Comparison of ENCODE assay signal across 26 cellular contexts in the genomic region with DNA sequence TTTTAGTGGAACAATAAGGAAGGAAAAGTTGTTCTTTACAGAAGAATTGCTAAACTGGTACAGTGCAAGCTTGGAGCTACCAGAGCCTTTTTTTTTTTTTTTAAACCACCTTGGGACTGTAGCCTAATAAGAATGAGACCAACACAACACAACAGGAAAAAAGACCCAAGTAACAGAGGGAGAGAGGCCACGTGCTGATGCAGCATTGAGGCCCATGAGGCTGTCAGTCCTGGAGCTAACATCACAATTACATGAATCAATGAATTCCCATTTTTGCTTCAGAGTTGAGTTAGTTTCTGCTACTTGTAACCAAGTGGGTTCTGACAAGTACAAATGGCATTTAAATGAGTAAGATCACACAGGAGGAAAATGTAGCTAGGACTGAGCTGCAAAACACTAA.
A peak's percentile ranks its signal among the peaks of the same experiment; 100 is the strongest.
DNase-seq lines count a peak whose midpoint lies in the region; ATAC-seq, FAIRE-seq and TF ChIP-seq lines count a peak whose summit lies in the region.
"Had no signal": no experiment of that assay in that cellular context is flagged by ENCODE, and none has a peak within 500 bp of the region (broad histone marks: within the 10 kb centered on the region; RNA-seq: fewer than 3 reads in every experiment).

No MANE protein-coding gene starts in this region.

- H3K9ac ChIP-seq in K562 (ENCODE audit: insufficient read depth in 1 of 2, low read depth in 2 of 2, low read length in 2 of 2) (no peak overlapping the region), neural progenitor cell (no peak overlapping the region)
- H3K9ac ChIP-seq: BLaER1 treated with 17β-estradiol and CSF1 and Interleukin-3, amounts not matched to agents 10 nM and 100 nM had no signal

- peaks cover 22% of the 10 kb centered on the region for H3K9me3 Mint-ChIP-seq in neural progenitor cell
- H3K9me3 Mint-ChIP-seq: CD4-positive, alpha-beta T cell; CD8-positive, alpha-beta memory T cell had no signal

- no peak for ATAC-seq in K562
- ATAC-seq: A549, GM12878, GM23338 had no signal

- peaks cover 13% of the 10 kb centered on the region for H3K27me3 Mint-ChIP-seq in neural progenitor cell (ENCODE audit: insufficient read depth, low read depth)
- H3K27me3 Mint-ChIP-seq: CD4-positive, alpha-beta T cell had no signal

- H3K4me3 Mint-ChIP-seq in neural progenitor cell, result no peak overlapping the region
- H3K4me3 Mint-ChIP-seq: CD14-positive monocyte; CD4-positive, alpha-beta T cell; CD8-positive, alpha-beta memory T cell; GM23338 had no signal

- WGBS in K562 (ENCODE audit: insufficient coverage, low coverage, missing lambda C conversion rate), result 9% methylated on average over 1 of the region's 1 CpG

- intact Hi-C loops in K562 (cut with micrococcal nuclease), result no loop called here

- H2AFZ ChIP-seq in K562 (ENCODE audit: low read depth, low read length), result no peak overlapping the region
- peak overlapping the region; percentile 3 for H2AFZ ChIP-seq in neural progenitor cell (replicated peaks)

- no peak overlapping the region for H3K4me3 ChIP-seq in K562
- no peak overlapping the region for H3K4me3 ChIP-seq in neural progenitor cell
- H3K4me3 ChIP-seq: A549; BLaER1 treated with 17β-estradiol and CSF1 and Interleukin-3, amounts not matched to agents 10 nM and 100 nM; GM12878; GM23338 had no signal

- TF ChIP-seq RAD21 in K562 (CRISPR knock-in tag; conservative IDR thresholded peaks at IDR 0.05 in 1 of 2, IDR thresholded peaks at IDR 0.05 in 1 of 2), result no peak

- H3F3A ChIP-seq in neural progenitor cell (ENCODE audit: low read depth), result peaks cover 15% of the 10 kb centered on the region

- peaks cover 25% of the 10 kb centered on the region for H3K4me1 Mint-ChIP-seq in neural progenitor cell
- H3K4me1 Mint-ChIP-seq: CD14-positive monocyte; CD8-positive, alpha-beta memory T cell had no signal

- H4K20me1 ChIP-seq in K562 (replicated peaks; ENCODE audit: control insufficient read depth, insufficient read depth, low read length) (no peaks in the 10 kb centered on the region), neural progenitor cell (ENCODE audit: low read depth) (no peaks in the 10 kb centered on the region)
- H4K20me1 ChIP-seq: BLaER1 treated with 17β-estradiol and CSF1 and Interleukin-3, amounts not matched to agents 10 nM and 100 nM had no signal

- DNase-seq in EH (ENCODE audit: low read depth) (peak; percentile 23), K562 (ENCODE audit: extremely low read depth in 1 of 4, low spot score in 3 of 4) (no peak), kidney tubule cell (ENCODE audit: low spot score) (peak; percentile 25), neural progenitor cell (ENCODE audit: low spot score) (no peak), SIG-M5 treated with dmso at 0.1 percent for 504 hours (lab: John Stamatoyannopoulos, UW; ENCODE audit: unreplicated experiment) (no peak), amygdala (lab: John Stamatoyannopoulos, UW) (no peak), UCSD-AML1 (lab: John Stamatoyannopoulos, UW; ENCODE audit: unreplicated experiment) (no peak), mesenteric fat pad (ENCODE audit: low spot score) (no peak)
- DNase-seq: 8988T; ACHN; AML-193; BE2C; Calu3; CD4-positive, alpha-beta T cell; CD8-positive, alpha-beta memory T cell; DMS153; DND-41; EL; GDM1; HCEC 1CT had no signal

- H3K4me1 ChIP-seq in K562 (replicated peaks in 1 of 2; ENCODE audit: control insufficient read depth in 2 of 2, insufficient read depth in 2 of 2, low read length in 2 of 2) (peaks cover 0 to 10% of the 10 kb centered on the region in 2 experiments; a peak in 1 of 5 replicates), neural progenitor cell (peaks cover 25% of the 10 kb centered on the region)
- H3K4me1 ChIP-seq: A549; BE2C; BLaER1 treated with 17β-estradiol and CSF1 and Interleukin-3, amounts not matched to agents 10 nM and 100 nM had no signal

- TF ChIP-seq CTCF in K562 (IDR thresholded peaks at IDR 0.05 in 2 of 3, conservative IDR thresholded peaks at IDR 0.05 in 1 of 3; ENCODE audit: insufficient read depth in 2 of 3, low read depth in 1 of 3, low read length in 3 of 3) (no peak), neural progenitor cell (IDR thresholded peaks at IDR 0.05) (no peak)

- H3K36me3 ChIP-seq in K562 (ENCODE audit: control insufficient read depth, insufficient read depth, low read length) (no peaks in the 10 kb centered on the region), neural progenitor cell (no peaks in the 10 kb centered on the region)
- H3K36me3 ChIP-seq: BE2C; BLaER1 treated with 17β-estradiol and CSF1 and Interleukin-3, amounts not matched to agents 10 nM and 100 nM had no signal

- H3K27me3 ChIP-seq in K562 (ENCODE audit: control insufficient read depth in 2 of 2, insufficient read depth in 2 of 2, low read length in 2 of 2) (no peaks in the 10 kb centered on the region), neural progenitor cell (no peaks in the 10 kb centered on the region)
- H3K27me3 ChIP-seq: BE2C; BLaER1 treated with 17β-estradiol and CSF1 and Interleukin-3, amounts not matched to agents 10 nM and 100 nM had no signal

- TF ChIP-seq EP300 in K562 (IDR thresholded peaks at IDR 0.05; ENCODE audit: low read length), result no peak

- BruUV-seq in K562 (replicated peaks; lab: Mats Ljungman, UMichigan), result no TSS peak

- peak overlapping the region; percentile 54 for H3K27ac Mint-ChIP-seq in neural progenitor cell
- H3K27ac Mint-ChIP-seq: CD14-positive monocyte; CD4-positive, alpha-beta T cell; CD8-positive, alpha-beta memory T cell; GM23338 had no signal

- FAIRE-seq in K562 (lab: Jason Lieb, UNC), result no peak
- FAIRE-seq: A549, GM12878, H54 had no signal

- H3K4me2 ChIP-seq in K562 (ENCODE audit: insufficient read depth, low read length) (no peak overlapping the region), neural progenitor cell (no peak overlapping the region)
- H3K4me2 ChIP-seq: A549; BLaER1 treated with 17β-estradiol and CSF1 and Interleukin-3, amounts not matched to agents 10 nM and 100 nM; GM23338 had no signal

- H3K79me2 ChIP-seq in K562 (ENCODE audit: control insufficient read depth, insufficient read depth, low read length) (no peaks in the 10 kb centered on the region), neural progenitor cell (ENCODE audit: low read depth) (no peaks in the 10 kb centered on the region)

- H3K27ac ChIP-seq in K562 (ENCODE audit: extremely low read depth, low read depth, low read length) (no peak overlapping the region), neural progenitor cell (no peak overlapping the region)
- H3K27ac ChIP-seq: A549; BLaER1 treated with 17β-estradiol and CSF1 and Interleukin-3, amounts not matched to agents 10 nM and 100 nM had no signal

- H3K9me3 ChIP-seq in K562 (replicated peaks; ENCODE audit: control insufficient read depth, insufficient read depth, low read depth, low read length), result no peaks in the 10 kb centered on the region
- no peaks in the 10 kb centered on the region for H3K9me3 ChIP-seq in neural progenitor cell (ENCODE audit: low read depth)
- H3K9me3 ChIP-seq: A549, BE2C had no signal

- no peaks in the 10 kb centered on the region for H3K9me1 ChIP-seq in K562 (ENCODE audit: control insufficient read depth, insufficient read depth, low read length)

- POLR2A ChIA-PET in K562 (lab: Yijun Ruan, JAX), result interaction anchor here (0.6 kb wide), 1 partner anchor 239 kb away, joined by 3 read pairs; no protein-coding TSS in a partner anchor

- CTCF ChIA-PET in K562 (lab: Yijun Ruan, JAX; ENCODE audit: low intra/inter-chr PET ratio), result no interaction called here

- no peak for TF ChIP-seq POLR2A in K562 (conservative IDR thresholded peaks at IDR 0.05)

- peaks cover 6% of the 10 kb centered on the region for H3K36me3 Mint-ChIP-seq in neural progenitor cell
- H3K36me3 Mint-ChIP-seq: CD14-positive monocyte; CD8-positive, alpha-beta memory T cell had no signal

- in situ Hi-C loops in K562 (cut with MboI), result no loop called here

TF ChIP-seq in K562, 482 proteins besides CTCF, POLR2A, EP300 and RAD21:
- TF ChIP-seq, protein P1, sequence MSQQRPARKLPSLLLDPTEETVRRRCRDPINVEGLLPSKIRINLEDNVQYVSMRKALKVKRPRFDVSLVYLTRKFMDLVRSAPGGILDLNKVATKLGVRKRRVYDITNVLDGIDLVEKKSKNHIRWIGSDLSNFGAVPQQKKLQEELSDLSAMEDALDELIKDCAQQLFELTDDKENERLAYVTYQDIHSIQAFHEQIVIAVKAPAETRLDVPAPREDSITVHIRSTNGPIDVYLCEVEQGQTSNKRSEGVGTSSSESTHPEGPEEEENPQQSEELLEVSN (IDR thresholded peaks at IDR 0.05; ENCODE audit: borderline replicate concordance in 1 of 2, extremely low read depth in 1 of 2, insufficient read depth in 1 of 2, insufficient read length in 1 of 2, low read depth in 1 of 2, low read length in 1 of 2, poor library complexity in 1 of 2, severe bottlenecking in 1 of 2), result peak in 1 of 2 experiments; percentile 39
- TF ChIP-seq L3MBTL2 (IDR thresholded peaks at IDR 0.05) (peak; percentile 41; the same call in 1 of the 2 replicates), ZNF239 (CRISPR knock-in tag; IDR thresholded peaks at IDR 0.05) (no peak)

Comparison
In these comparisons a context has a peak if more than half of its experiments do, and no peak if none do; other contexts are left out.
1. DNase-seq: peak in EH (single experiment) and kidney tubule cell (single experiment); none in K562 (0 of 4), neural progenitor cell (single experiment), SIG-M5 treated with dmso at 0.1 percent for 504 hours (single experiment), amygdala (0 of 56), UCSD-AML1 (single experiment) and mesenteric fat pad (single experiment).